8 cellular contexts compared by ENCODE assay signal in the genomic region with DNA sequence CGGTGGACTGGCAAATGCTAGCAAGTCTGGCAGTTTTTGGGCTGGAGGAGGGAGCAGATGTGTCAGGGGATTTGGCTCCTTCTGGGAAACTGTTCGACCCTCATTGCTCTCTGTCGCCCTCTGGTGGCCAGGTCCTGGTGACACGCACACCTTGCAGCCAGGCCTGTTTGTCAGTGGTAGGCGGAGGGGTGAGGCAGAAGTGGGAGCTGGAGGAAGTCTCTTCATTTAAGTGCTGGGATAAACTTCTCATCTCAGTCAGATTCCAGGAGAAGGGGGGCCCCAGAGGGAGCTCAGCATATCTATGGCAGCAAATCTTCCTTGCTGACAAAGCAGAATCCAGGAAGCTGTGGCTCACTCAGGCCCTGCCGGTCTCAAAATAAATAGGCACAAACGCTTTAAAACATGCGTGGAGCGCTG.
DNase-seq lines count a peak whose midpoint lies in the region; ATAC-seq lines count a peak whose summit lies in the region.

No MANE protein-coding gene starts in this region.

- DNase-seq in AG08396 (ENCODE audit: low spot score) (peak; percentile 72), NCI-H524 treated with DMSO at 0.1 percent for 48 hours (lab: John Stamatoyannopoulos, UW) (peak; percentile 10), medulla oblongata (ENCODE audit: extremely low spot score) (peak; percentile 90)
- DNase-seq in activated CD4-positive, alpha-beta T cell treated with anti-CD3 and anti-CD28 coated beads, Interleukin-2, amount 50 U/mL, for 48 hours: peak; percentile 89 to 91
- peak; percentile 81 for DNase-seq in effector CD4-positive, alpha-beta T cell
- peak; percentile 84 for DNase-seq in stimulated activated CD8-positive, alpha-beta memory T cell treated with anti-CD3 and anti-CD28 coated beads, Interleukin-15, amount 100 ng/mL, for 24 hours (ENCODE audit: low read depth)

- peak; percentile 63 for ATAC-seq in GM18873 (IDR thresholded peaks at IDR 0.05; ENCODE audit: low FRiP score, unreplicated experiment)
- ATAC-seq in HG03378 (IDR thresholded peaks at IDR 0.05; ENCODE audit: unreplicated experiment): peak; percentile 79

Comparison
In these comparisons a context has a peak if more than half of its experiments do, and no peak if none do; other contexts are left out.
1. Peak in every context shown above with its lines: DNase-seq and ATAC-seq.
2. DNase-seq: peak in every context shown above with its lines; median percentile 90 in activated CD4-positive, alpha-beta T cell treated with anti-CD3 and anti-CD28 coated beads, Interleukin-2, amount 50 U/mL, for 48 hours; 90 in medulla oblongata; 84 in stimulated activated CD8-positive, alpha-beta memory T cell treated with anti-CD3 and anti-CD28 coated beads, Interleukin-15, amount 100 ng/mL, for 24 hours; 81 in effector CD4-positive, alpha-beta T cell; 72 in AG08396; 10 in NCI-H524 treated with DMSO at 0.1 percent for 48 hours.